8 cellular contexts compared by ENCODE assay signal in genomic region chr5:79774171-79774854, GRCh38.
DNase-seq lines count a peak whose midpoint lies in the region; ATAC-seq and TF ChIP-seq lines count a peak whose summit lies in the region.

No MANE protein-coding gene starts in this region.

- no peaks in the 10 kb centered on the region for H4K20me1 ChIP-seq in H9 (ENCODE audit: control insufficient read depth, insufficient read depth, insufficient read length)

- no peaks in the 10 kb centered on the region for H3K79me2 ChIP-seq in H9 (ENCODE audit: insufficient read depth, low read length)

- H4K8ac ChIP-seq in H9 (replicated peaks; ENCODE audit: insufficient read length, low read depth, low read length) = no peak overlapping the region

- no peaks in the 10 kb centered on the region for H3K36me3 Mint-ChIP-seq in CD8-positive, alpha-beta T cell
- H3K36me3 Mint-ChIP-seq in H9 (ENCODE audit: insufficient read depth in 1 of 3, low read depth in 3 of 3) = peaks cover 5 to 14% (median 5%) of the 10 kb centered on the region in 3 experiments
- H3K36me3 Mint-ChIP-seq in stimulated activated naive B cell treated with anti-CD40 and anti-IgM and Interleukin-4, amounts not matched to agents 10 μg/mL and 1 μg/mL and 100 μg/mL, for 72 hours = peaks cover 0 to 3% of the 10 kb centered on the region in 2 donors

- no CpG with 5 or more reads among the region's 13 CpGs for WGBS in H9 (ENCODE audit: extremely low coverage, insufficient read length, low lambda C conversion rate)
- WGBS in tibial nerve, 2 donors = 42 to 43% methylated on average over 13 of the region's 13 CpGs

- peaks cover 4% of the 10 kb centered on the region for H3K27me3 Mint-ChIP-seq in CD8-positive, alpha-beta T cell (ENCODE audit: low read depth)
- peaks cover 3% of the 10 kb centered on the region for H3K27me3 Mint-ChIP-seq in H9 (ENCODE audit: low read depth)
- peaks cover 4% of the 10 kb centered on the region in 2 donors for H3K27me3 Mint-ChIP-seq in stimulated activated naive B cell treated with anti-CD40 and anti-IgM and Interleukin-4, amounts not matched to agents 10 μg/mL and 1 μg/mL and 100 μg/mL, for 72 hours

- H2BK5ac ChIP-seq in H9 (ENCODE audit: insufficient read length, low read length) = no peak overlapping the region

- H2BK15ac ChIP-seq in H9 (ENCODE audit: low read depth, low read length) = no peak overlapping the region

- no peak overlapping the region for H2BK12ac ChIP-seq in H9 (ENCODE audit: insufficient read length, low read depth, low read length)

- H3K18ac ChIP-seq in H9 (ENCODE audit: insufficient read length, low read depth, low read length) = no peak overlapping the region

- no peak overlapping the region for H4K91ac ChIP-seq in H9 (ENCODE audit: insufficient read length, low read depth, low read length)

- H2AK5ac ChIP-seq in H9 (ENCODE audit: insufficient read length, low read length) = no peak overlapping the region

- no peak for TF ChIP-seq CTCF in CD8-positive, alpha-beta T cell (IDR thresholded peaks at IDR 0.05)
- TF ChIP-seq CTCF in H9 (conservative IDR thresholded peaks at IDR 0.05) = peak; percentile 79
- TF ChIP-seq CTCF in WERI-Rb-1 (IDR thresholded peaks at IDR 0.05; ENCODE audit: low read depth, low read length) = peak; percentile 60
- no peak for TF ChIP-seq CTCF in tibial nerve (IDR thresholded peaks at IDR 0.05)

- no peak overlapping the region for H3K23ac ChIP-seq in H9 (ENCODE audit: insufficient read length, low read depth, low read length)

- intact Hi-C loops in CD8-positive, alpha-beta T cell (cut with DNase I, micrococcal nuclease) = no loop called here

- H3K4me1 ChIP-seq in CD8-positive, alpha-beta T cell (ENCODE audit: insufficient read depth, low read length) = no peaks in the 10 kb centered on the region
- H3K4me1 ChIP-seq in H9 (ENCODE audit: insufficient read depth, low read length) (no peaks in the 10 kb centered on the region), tibial nerve (no peaks in the 10 kb centered on the region)

- no peak for DNase-seq in CD8-positive, alpha-beta T cell
- DNase-seq in H9 (peak; percentile 94), WERI-Rb-1 (peak; percentile 67), iPS-NIHi11 (ENCODE audit: low spot score) (peak; percentile 70), tibial nerve (ENCODE audit: low spot score in 2 of 2) (no peak)
- no peak for DNase-seq in stimulated activated naive B cell treated with anti-CD40 and anti-IgM and Interleukin-4, amounts not matched to agents 10 μg/mL and 1 μg/mL and 100 μg/mL, for 72 hours

- H3K9me3 Mint-ChIP-seq in CD8-positive, alpha-beta T cell = no peaks in the 10 kb centered on the region
- H3K9me3 Mint-ChIP-seq in H9 = peaks cover 12% of the 10 kb centered on the region in 2 experiments; a peak in 3 of 5 replicates
- H3K9me3 Mint-ChIP-seq in stimulated activated naive B cell treated with anti-CD40 and anti-IgM and Interleukin-4, amounts not matched to agents 10 μg/mL and 1 μg/mL and 100 μg/mL, for 72 hours = no peaks in the 10 kb centered on the region

- no peak overlapping the region for H3K4ac ChIP-seq in H9 (ENCODE audit: low read depth, low read length)

- H3K9ac ChIP-seq in H9 (ENCODE audit: extremely low read depth, insufficient read length, low read length) = no peak overlapping the region

- CTCF ChIA-PET in CD8-positive, alpha-beta T cell (lab: Charles Lee) = interaction anchor here (0.8 to 2.0 kb wide), 6 partner anchors 11 to 309 kb away, joined by 3 to 13 read pairs (median 3); no protein-coding TSS in a partner anchor

- TF ChIP-seq EP300 in tibial nerve (IDR thresholded peaks at IDR 0.05) = no peak

- H3K27ac ChIP-seq in CD8-positive, alpha-beta T cell (ENCODE audit: low read depth, low read length) = no peak overlapping the region
- H3K27ac ChIP-seq in H9 (ENCODE audit: insufficient read length, low read depth, low read length) (no peak overlapping the region), WERI-Rb-1 (no peak overlapping the region), tibial nerve (no peak overlapping the region)

- no peak for ATAC-seq in CD8-positive, alpha-beta T cell
- ATAC-seq in stimulated activated naive B cell treated with anti-CD40 and anti-IgM and Interleukin-4, amounts not matched to agents 10 μg/mL and 1 μg/mL and 100 μg/mL, for 72 hours (replicated peaks) = no peak
- ATAC-seq in GM21825 (IDR thresholded peaks at IDR 0.05; ENCODE audit: unreplicated experiment) = no peak
- ATAC-seq in GM18870 (IDR thresholded peaks at IDR 0.05; ENCODE audit: unreplicated experiment) = no peak

- H3K4me3 ChIP-seq in CD8-positive, alpha-beta T cell (ENCODE audit: low read depth, low read length) = no peak overlapping the region
- no peak overlapping the region for H3K4me3 ChIP-seq in WERI-Rb-1 (ENCODE audit: low read depth, low read length)
- no peak overlapping the region for H3K4me3 ChIP-seq in tibial nerve

- no peak overlapping the region for H2BK20ac ChIP-seq in H9 (ENCODE audit: low read depth, low read length, poor library complexity, severe bottlenecking)

- H3K27me3 ChIP-seq in CD8-positive, alpha-beta T cell (ENCODE audit: insufficient read depth, low read length) = no peaks in the 10 kb centered on the region
- H3K27me3 ChIP-seq in H9 (ENCODE audit: insufficient read depth, low read length) (no peaks in the 10 kb centered on the region), WERI-Rb-1 (ENCODE audit: insufficient read depth, low read depth, severe bottlenecking) (no peaks in the 10 kb centered on the region), tibial nerve (no peaks in the 10 kb centered on the region)

- no peak overlapping the region for H2AFZ ChIP-seq in H9 (ENCODE audit: low read length)

- H2BK120ac ChIP-seq in H9 (ENCODE audit: low read depth, low read length, poor library complexity, severe bottlenecking) = no peak overlapping the region

- peaks cover 8% of the 10 kb centered on the region for H3K4me1 Mint-ChIP-seq in CD8-positive, alpha-beta T cell (ENCODE audit: low read depth)
- peaks cover 11 to 18% of the 10 kb centered on the region in 2 experiments for H3K4me1 Mint-ChIP-seq in H9
- H3K4me1 Mint-ChIP-seq in stimulated activated naive B cell treated with anti-CD40 and anti-IgM and Interleukin-4, amounts not matched to agents 10 μg/mL and 1 μg/mL and 100 μg/mL, for 72 hours = no peaks in the 10 kb centered on the region

- no peak overlapping the region for H4K5ac ChIP-seq in H9 (ENCODE audit: insufficient read length, low read depth, low read length)

- no peaks in the 10 kb centered on the region for H3K36me3 ChIP-seq in CD8-positive, alpha-beta T cell (ENCODE audit: insufficient read depth, low read length)
- H3K36me3 ChIP-seq in WERI-Rb-1 (no peaks in the 10 kb centered on the region), tibial nerve (no peaks in the 10 kb centered on the region)

- no peak overlapping the region for H3K14ac ChIP-seq in H9 (ENCODE audit: insufficient read depth, low read length)

- H3K56ac ChIP-seq in H9 (ENCODE audit: insufficient read length, low read depth, low read length) = no peak overlapping the region

- H3T11ph ChIP-seq in H9 (ENCODE audit: low read length) = no peak overlapping the region

- H3K4me2 ChIP-seq in H9 (ENCODE audit: insufficient read depth, insufficient read length, low read length) = no peak overlapping the region

- no peaks in the 10 kb centered on the region for H3K79me1 ChIP-seq in H9 (ENCODE audit: insufficient read depth, low read depth, low read length, poor library complexity, severe bottlenecking)

- no peak for TF ChIP-seq POLR2A in tibial nerve (IDR thresholded peaks at IDR 0.05)

- H3K27ac Mint-ChIP-seq in CD8-positive, alpha-beta T cell = no peak overlapping the region
- no peak overlapping the region; a peak in 2 of 7 replicates for H3K27ac Mint-ChIP-seq in H9
- H3K27ac Mint-ChIP-seq in stimulated activated naive B cell treated with anti-CD40 and anti-IgM and Interleukin-4, amounts not matched to agents 10 μg/mL and 1 μg/mL and 100 μg/mL, for 72 hours = no peak overlapping the region

- no peaks in the 10 kb centered on the region for H3K23me2 ChIP-seq in H9 (ENCODE audit: insufficient read length, low read depth, low read length, poor library complexity, severe bottlenecking)

- peak overlapping the region; percentile 54 for H3K4me3 Mint-ChIP-seq in CD8-positive, alpha-beta T cell
- no peak overlapping the region for H3K4me3 Mint-ChIP-seq in H9
- H3K4me3 Mint-ChIP-seq in stimulated activated naive B cell treated with anti-CD40 and anti-IgM and Interleukin-4, amounts not matched to agents 10 μg/mL and 1 μg/mL and 100 μg/mL, for 72 hours = no peak overlapping the region

- POLR2A ChIA-PET in CD8-positive, alpha-beta T cell (lab: Charles Lee) = no interaction called here

- H3K9me3 ChIP-seq in CD8-positive, alpha-beta T cell (ENCODE audit: low read length) = no peaks in the 10 kb centered on the region
- no peaks in the 10 kb centered on the region for H3K9me3 ChIP-seq in H9 (ENCODE audit: control insufficient read depth, low read depth, low read length)
- H3K9me3 ChIP-seq in WERI-Rb-1 (ENCODE audit: severe bottlenecking) = no peaks in the 10 kb centered on the region
- H3K9me3 ChIP-seq in tibial nerve = peaks cover 0 to 7% (median 0%) of the 10 kb centered on the region in 4 donors

Comparison
In these comparisons a context has a peak if more than half of its experiments do, and no peak if none do; other contexts are left out.
1. DNase-seq: peak in H9 (single experiment), WERI-Rb-1 (single experiment) and iPS-NIHi11 (single experiment); none in CD8-positive, alpha-beta T cell (0 of 7), stimulated activated naive B cell treated with anti-CD40 and anti-IgM and Interleukin-4, amounts not matched to agents 10 μg/mL and 1 μg/mL and 100 μg/mL, for 72 hours (single experiment) and tibial nerve (0 of 2).
2. CTCF ChIP-seq: peak in H9 (single experiment) and WERI-Rb-1 (single experiment); none in CD8-positive, alpha-beta T cell (single experiment) and tibial nerve (0 of 5).